Comparison of ENCODE assay signal across 18 cellular contexts in genomic region chr1:218930472-218930871, GRCh38.
DNase-seq lines count a peak whose midpoint lies in the region; ATAC-seq, FAIRE-seq and TF ChIP-seq lines count a peak whose summit lies in the region.
"Had no signal": no experiment of that assay in that cellular context is flagged by ENCODE, and none has a peak within 500 bp of the region (broad histone marks: within the 10 kb centered on the region; RNA-seq: fewer than 3 reads in every experiment).

No MANE protein-coding gene starts in this region.

- H3K4me3 Mint-ChIP-seq in endothelial cell (ENCODE audit: unreplicated experiment): no peak overlapping the region
- H3K4me3 Mint-ChIP-seq in neural crest cell: no peak overlapping the region
- H3K4me3 Mint-ChIP-seq: CD4-positive, alpha-beta memory T cell; GM23338; H9 had no signal

- peak; percentile 56 for FAIRE-seq in D721Med (lab: Jason Lieb, UNC)
- FAIRE-seq: GM12878 had no signal

- H3K36me3 Mint-ChIP-seq in endothelial cell (ENCODE audit: low read depth, unreplicated experiment) (no peaks in the 10 kb centered on the region), neural crest cell (ENCODE audit: low read depth) (peaks cover 2% of the 10 kb centered on the region)
- H3K36me3 Mint-ChIP-seq: CD4-positive, alpha-beta memory T cell had no signal

- no peaks in the 10 kb centered on the region for H3K9me3 Mint-ChIP-seq in endothelial cell (ENCODE audit: unreplicated experiment)
- H3K9me3 Mint-ChIP-seq in neural crest cell: peaks cover 3% of the 10 kb centered on the region

- H3K4me3 ChIP-seq in vagina: no peak overlapping the region
- H3K4me3 ChIP-seq: GM12878, GM23338 had no signal

- DNase-seq in D721Med (ENCODE audit: insufficient read length, low spot score) (no peak), endothelial cell (ENCODE audit: low spot score) (no peak), neural crest cell (ENCODE audit: low read depth, low spot score) (no peak), vagina (ENCODE audit: extremely low spot score in 2 of 2) (no peak), SIG-M5 (lab: John Stamatoyannopoulos, UW) (no peak), NCI-H510A treated with DMSO at 0.1 percent for 48 hours (lab: John Stamatoyannopoulos, UW) (no peak)
- DNase-seq: 8988T; C1 segment of cervical spinal cord; CD4-positive, alpha-beta memory T cell; COR-L47; DMS 273 treated with DMSO at 0.1 percent for 48 hours; DMS79; GDM1; H9 had no signal

- H3K27ac Mint-ChIP-seq in endothelial cell (ENCODE audit: unreplicated experiment) (peak overlapping the region; percentile 88), neural crest cell (ENCODE audit: unreplicated experiment) (peak overlapping the region; percentile 7)
- H3K27ac Mint-ChIP-seq: CD4-positive, alpha-beta memory T cell; GM23338; H9 had no signal

- H3K27me3 Mint-ChIP-seq in endothelial cell (ENCODE audit: unreplicated experiment): no peaks in the 10 kb centered on the region
- no peaks in the 10 kb centered on the region for H3K27me3 Mint-ChIP-seq in neural crest cell (ENCODE audit: low read depth)
- H3K27me3 Mint-ChIP-seq: CD4-positive, alpha-beta memory T cell had no signal

- intact Hi-C loops in vagina (cut with DNase I): no loop called here

- no peaks in the 10 kb centered on the region for H3K4me1 ChIP-seq in vagina

- peak overlapping the region; percentile 34 for H3K27ac ChIP-seq in vagina

- no peaks in the 10 kb centered on the region for H3K27me3 ChIP-seq in vagina

- TF ChIP-seq POLR2A in vagina (IDR thresholded peaks at IDR 0.05): no peak

- no peaks in the 10 kb centered on the region for H3K36me3 ChIP-seq in vagina

- ATAC-seq in GM19328 (IDR thresholded peaks at IDR 0.05; ENCODE audit: unreplicated experiment): no peak
- ATAC-seq: GM12878, GM23338, HCT116 had no signal

- peaks cover 29% of the 10 kb centered on the region for H3K4me1 Mint-ChIP-seq in endothelial cell (ENCODE audit: unreplicated experiment)
- H3K4me1 Mint-ChIP-seq in neural crest cell: peaks cover 19% of the 10 kb centered on the region
- H3K4me1 Mint-ChIP-seq: CD4-positive, alpha-beta memory T cell had no signal

- H3K9me3 ChIP-seq in vagina: no peaks in the 10 kb centered on the region

- TF ChIP-seq CTCF in D721Med (IDR thresholded peaks at IDR 0.05; ENCODE audit: insufficient read depth, missing control alignments) (no peak), endothelial cell (IDR thresholded peaks at IDR 0.05; ENCODE audit: unreplicated experiment) (no peak), neural crest cell (conservative IDR thresholded peaks at IDR 0.05) (no peak), vagina (IDR thresholded peaks at IDR 0.05) (no peak)
